In genomic region chr1:11730429-11730861, GRCh38 we compare ENCODE assay signal across 8 cellular contexts. TPM values are rescaled to one million over a fixed set of nuclear protein-coding genes. Genes with fewer than 3 reads are reported as not detected.
DNase-seq lines count a peak whose midpoint lies in the region; ATAC-seq and TF ChIP-seq lines count a peak whose summit lies in the region.

No MANE protein-coding gene starts in this region.

- ATAC-seq in T-helper 17 cell (peak; percentile 95), HG03521 (IDR thresholded peaks at IDR 0.05; ENCODE audit: unreplicated experiment) (no peak), HG02798 (IDR thresholded peaks at IDR 0.05; ENCODE audit: poor library complexity, unreplicated experiment) (no peak)

- H3K36me3 ChIP-seq in esophagus muscularis mucosa (no peaks in the 10 kb centered on the region), sigmoid colon (no peaks in the 10 kb centered on the region)

- peaks cover 22% of the 10 kb centered on the region for H3K4me1 Mint-ChIP-seq in T-helper 17 cell

- DNase-seq in activated gamma-delta T cell treated with Interleukin-2 at 50 U/mL for 16 hours (peak; percentile 48), activated gamma-delta T cell (lab: John Stamatoyannopoulos, UW) (no peak), T-helper 17 cell (no peak), esophagus muscularis mucosa (ENCODE audit: extremely low spot score) (no peak), sigmoid colon (no peak), NCI-H187 treated with DMSO at 0.1 percent for 48 hours (lab: John Stamatoyannopoulos, UW) (no peak)

- H3K4me3 ChIP-seq in esophagus muscularis mucosa: no peak overlapping the region
- no peak overlapping the region for H3K4me3 ChIP-seq in sigmoid colon

- H3K27ac Mint-ChIP-seq in T-helper 17 cell: peak overlapping the region; percentile 71

- peak overlapping the region; percentile 90 for H3K4me3 Mint-ChIP-seq in T-helper 17 cell

- TF ChIP-seq POLR2A in esophagus muscularis mucosa (IDR thresholded peaks at IDR 0.05; ENCODE audit: low read depth) (no peak), sigmoid colon (IDR thresholded peaks at IDR 0.05) (no peak)

- H3K9me3 ChIP-seq in T-helper 17 cell (ENCODE audit: control insufficient read depth, low read length, poor library complexity, severe bottlenecking): no peaks in the 10 kb centered on the region
- no peaks in the 10 kb centered on the region for H3K9me3 ChIP-seq in esophagus muscularis mucosa
- no peaks in the 10 kb centered on the region for H3K9me3 ChIP-seq in sigmoid colon

- 54% methylated on average over 4 of the region's 4 CpGs for WGBS in esophagus muscularis mucosa
- WGBS in sigmoid colon, 2 donors: 20 to 36% methylated on average over 4 of the region's 4 CpGs

- H3K36me3 Mint-ChIP-seq in T-helper 17 cell (ENCODE audit: low read depth): no peaks in the 10 kb centered on the region

- H3K27me3 ChIP-seq in esophagus muscularis mucosa (no peaks in the 10 kb centered on the region), sigmoid colon (no peaks in the 10 kb centered on the region)

- H3K27me3 Mint-ChIP-seq in T-helper 17 cell: no peaks in the 10 kb centered on the region

- H3K4me1 ChIP-seq in esophagus muscularis mucosa (peaks cover 32 to 50% (median 48%) of the 10 kb centered on the region in 4 donors), sigmoid colon (peaks cover 0 to 36% (median 23%) of the 10 kb centered on the region in 4 donors)

- intact Hi-C loops in esophagus muscularis mucosa (cut with DNase I) (no loop called here), sigmoid colon (cut with DNase I) (loop anchor here (10.0 kb wide), 1 partner anchor 456 kb away; the partner anchor contains the start of gene UBIAD1)

- peak overlapping the region; percentile 75 to 83 (median 80) for H3K27ac ChIP-seq in esophagus muscularis mucosa (replicated peaks in 1 of 4)
- peak overlapping the region; percentile 84 to 85 (median 84) for H3K27ac ChIP-seq in sigmoid colon

- no peak for TF ChIP-seq EP300 in esophagus muscularis mucosa (IDR thresholded peaks at IDR 0.05)
- TF ChIP-seq EP300 in sigmoid colon (IDR thresholded peaks at IDR 0.05): no peak

- no peak for TF ChIP-seq CTCF in esophagus muscularis mucosa (IDR thresholded peaks at IDR 0.05)
- no peak for TF ChIP-seq CTCF in sigmoid colon (IDR thresholded peaks at IDR 0.05)

RNA-seq across cellular contexts. Expression of gene AGTRAP, which starts 5.5 kb away (rescaled TPM):
- total RNA-seq in T-helper 17 cell (10 to 100 TPM; 19.2 to 22.5 TPM), esophagus muscularis mucosa (10 to 100 TPM; 31.6 to 73.4 (median 45.6) TPM), sigmoid colon (10 to 100 TPM; 22.8 to 58.3 (median 33.6) TPM)
- polyA plus RNA-seq in sigmoid colon: 10 to 100 TPM in 2 of 3 donors, 1 to 10 TPM in 1; 6.7 to 57.3 (median 12.0) TPM

RNA-seq across cellular contexts. Expression of gene C1orf167, which starts 31.5 kb away (rescaled TPM):
- under 1 TPM in 1 of 2 donors, not detected in 1; 0.13 TPM for total RNA-seq in T-helper 17 cell
- total RNA-seq in esophagus muscularis mucosa: 1 to 10 TPM in 2 of 4 donors, not detected in 2; 2.3 to 4.3 TPM
- total RNA-seq in sigmoid colon: 1 to 10 TPM in 2 of 4 donors, under 1 TPM in 1, not detected in 1; 0.66 to 1.8 (median 1.1) TPM
- 1 to 10 TPM; 1.6 to 2.4 (median 2.2) TPM for polyA plus RNA-seq in sigmoid colon

RNA-seq across cellular contexts. Expression of gene DRAXIN, which starts 38.9 kb away (rescaled TPM):
- total RNA-seq in T-helper 17 cell (under 1 TPM in 1 of 2 donors, not detected in 1; 0.17 TPM), esophagus muscularis mucosa (under 1 TPM in 2 of 4 donors, not detected in 2; under 0.01 to 0.06 TPM), sigmoid colon (under 1 TPM in 2 of 4 donors, not detected in 2; 0.28 to 0.36 TPM)
- polyA plus RNA-seq in sigmoid colon: under 1 TPM in 1 of 3 donors, not detected in 2; 0.13 TPM

RNA-seq across cellular contexts. Expression of gene MAD2L2, which starts 49.5 kb away (rescaled TPM):
- total RNA-seq in T-helper 17 cell (10 to 100 TPM; 23.2 to 28.1 TPM), esophagus muscularis mucosa (10 to 100 TPM; 31.6 to 51.7 (median 42.4) TPM), sigmoid colon (10 to 100 TPM; 28.2 to 57.9 (median 41.4) TPM)
- 10 to 100 TPM in 2 of 3 donors, 1 to 10 TPM in 1; 8.8 to 26.4 (median 15.0) TPM for polyA plus RNA-seq in sigmoid colon
